Comparison of ENCODE assay signal across 16 cellular contexts in the genomic region with DNA sequence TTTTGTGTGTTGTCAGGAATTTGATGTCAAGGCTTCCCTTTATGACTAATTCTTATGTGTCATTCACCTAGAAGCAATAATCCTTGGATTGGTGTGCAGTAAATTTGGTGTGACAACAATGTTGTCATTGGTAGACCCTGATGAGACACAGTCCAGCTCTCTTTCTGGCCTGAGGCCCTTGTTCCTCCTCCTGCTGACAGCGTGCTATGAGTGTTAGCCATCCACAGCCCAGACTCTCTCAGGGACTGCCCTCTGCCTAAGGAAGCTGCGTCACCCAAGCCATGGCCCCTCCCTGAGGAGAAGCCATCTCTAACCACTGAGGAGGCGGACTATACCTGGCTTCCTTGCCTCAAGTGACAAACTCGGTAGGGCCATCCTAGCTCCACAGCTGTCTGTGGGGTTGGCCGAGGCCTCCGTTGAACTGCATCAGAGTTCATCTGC. TPM values are rescaled to one million over a fixed set of nuclear protein-coding genes. Genes with fewer than 3 reads are reported as not detected.
DNase-seq lines count a peak whose midpoint lies in the region; ATAC-seq, FAIRE-seq and TF ChIP-seq lines count a peak whose summit lies in the region.
"Had no signal": no experiment of that assay in that cellular context is flagged by ENCODE, and none has a peak within 500 bp of the region (broad histone marks: within the 10 kb centered on the region; RNA-seq: fewer than 3 reads in every experiment).

No MANE protein-coding gene starts in this region.

- H3K4me1 Mint-ChIP-seq in astrocyte (ENCODE audit: low read depth, unreplicated experiment) = peaks cover 33% of the 10 kb centered on the region
- no peaks in the 10 kb centered on the region for H3K4me1 Mint-ChIP-seq in CD8-positive, alpha-beta T cell (ENCODE audit: low read depth)
- H3K4me1 Mint-ChIP-seq: T-helper 17 cell had no signal

- no peaks in the 10 kb centered on the region for H4K20me1 ChIP-seq in astrocyte (ENCODE audit: insufficient read depth, low read length)
- H4K20me1 ChIP-seq in keratinocyte (ENCODE audit: control insufficient read depth, extremely low read depth, insufficient read depth, low read length) = no peaks in the 10 kb centered on the region

- H3K27ac ChIP-seq in astrocyte (ENCODE audit: low read depth, low read length) (peak overlapping the region; percentile 44), keratinocyte (ENCODE audit: control insufficient read depth, insufficient read depth, low read length) (peak overlapping the region; percentile 55)
- H3K27ac ChIP-seq in CD8-positive, alpha-beta T cell (ENCODE audit: low read depth, low read length) = no peak overlapping the region

- POLR2A ChIA-PET in CD8-positive, alpha-beta T cell (lab: Charles Lee) = no interaction called here

- H3K4me1 ChIP-seq in astrocyte (ENCODE audit: insufficient read depth, low read length) = peaks cover 33% of the 10 kb centered on the region
- peaks cover 47% of the 10 kb centered on the region for H3K4me1 ChIP-seq in keratinocyte (ENCODE audit: control insufficient read depth, extremely low read depth, insufficient read depth, low read length)
- no peaks in the 10 kb centered on the region for H3K4me1 ChIP-seq in CD8-positive, alpha-beta T cell (ENCODE audit: insufficient read depth, low read length)

- TF ChIP-seq CTCF in astrocyte (IDR thresholded peaks at IDR 0.05; ENCODE audit: insufficient read depth, low read depth, low read length) (no peak), keratinocyte (optimal IDR thresholded peaks at IDR 0.05 in 1 of 3, IDR thresholded peaks at IDR 0.05 in 1 of 3, conservative IDR thresholded peaks at IDR 0.05 in 1 of 3; ENCODE audit: extremely low read depth in 1 of 3, insufficient read depth in 2 of 3, low read length in 3 of 3) (no peak)
- TF ChIP-seq CTCF in CD8-positive, alpha-beta T cell (IDR thresholded peaks at IDR 0.05) = no peak

- dilution Hi-C loops in keratinocyte (cut with MboI; ENCODE audit: extremely low pct_ligation_motif_present, low sequenced_read_pairs) = no loop called here

- H3K36me3 ChIP-seq in astrocyte (ENCODE audit: insufficient read depth, low read length) = no peaks in the 10 kb centered on the region
- H3K36me3 ChIP-seq in keratinocyte (ENCODE audit: control insufficient read depth in 2 of 2, extremely low read depth in 1 of 2, insufficient read depth in 2 of 2, low read length in 2 of 2) = no peaks in the 10 kb centered on the region
- H3K36me3 ChIP-seq in CD8-positive, alpha-beta T cell (ENCODE audit: insufficient read depth, low read length) = no peaks in the 10 kb centered on the region

- peak overlapping the region; percentile 21 for H2AFZ ChIP-seq in astrocyte (ENCODE audit: low read depth, low read length)
- H2AFZ ChIP-seq in keratinocyte (ENCODE audit: control insufficient read depth, low read length) = no peak overlapping the region

- no peak for FAIRE-seq in astrocyte (lab: Jason Lieb, UNC)
- no peak for FAIRE-seq in keratinocyte (lab: Jason Lieb, UNC)

- H3K36me3 Mint-ChIP-seq in astrocyte (ENCODE audit: low read depth, unreplicated experiment) = no peaks in the 10 kb centered on the region
- H3K36me3 Mint-ChIP-seq in CD8-positive, alpha-beta T cell = no peaks in the 10 kb centered on the region

- no peak overlapping the region for H3K4me3 Mint-ChIP-seq in astrocyte (ENCODE audit: unreplicated experiment)
- no peak overlapping the region for H3K4me3 Mint-ChIP-seq in CD8-positive, alpha-beta T cell
- H3K4me3 Mint-ChIP-seq: activated T-cell treated with anti-CD3 and anti-CD28 coated beads, Interleukin-2, amount 50 U/mL, for 24 hours; T-helper 17 cell had no signal

- CTCF ChIA-PET in CD8-positive, alpha-beta T cell (lab: Charles Lee) = no interaction called here

- H3K27ac Mint-ChIP-seq in astrocyte (ENCODE audit: unreplicated experiment) = no peak overlapping the region
- no peak overlapping the region for H3K27ac Mint-ChIP-seq in CD8-positive, alpha-beta T cell
- H3K27ac Mint-ChIP-seq: activated T-cell treated with anti-CD3 and anti-CD28 coated beads, Interleukin-2, amount 50 U/mL, for 24 hours; T-helper 17 cell had no signal

- H3K27me3 ChIP-seq in astrocyte (ENCODE audit: insufficient read depth, low read length) = no peaks in the 10 kb centered on the region
- H3K27me3 ChIP-seq in keratinocyte (ENCODE audit: control insufficient read depth, extremely low read depth, insufficient read depth, low read length) = no peaks in the 10 kb centered on the region
- no peaks in the 10 kb centered on the region for H3K27me3 ChIP-seq in CD8-positive, alpha-beta T cell (ENCODE audit: insufficient read depth, low read length)

- ATAC-seq in sciatic nerve (no peak), HG02642 (IDR thresholded peaks at IDR 0.05; ENCODE audit: poor library complexity, unreplicated experiment) (no peak)
- ATAC-seq in CD8-positive, alpha-beta T cell = no peak
- ATAC-seq: T-helper 17 cell had no signal

- peak; percentile 67 for DNase-seq in A172 (ENCODE audit: low spot score)
- peak; percentile 48 for DNase-seq in HT-29 (ENCODE audit: low spot score)
- no peak for DNase-seq in astrocyte (ENCODE audit: low read depth)
- no peak for DNase-seq in keratinocyte (ENCODE audit: low read depth, low spot score)
- DNase-seq in sciatic nerve (ENCODE audit: low spot score) = no peak
- no peak for DNase-seq in CD8-positive, alpha-beta T cell
- DNase-seq in T-helper 1 cell = no peak
- DNase-seq: activated CD4-positive, alpha-beta T cell treated with anti-CD3 and anti-CD28 coated beads for 48 hours; activated T-cell treated with anti-CD3 and anti-CD28 coated beads, Interleukin-2, amount 50 U/mL, for 24 hours; KBM-7; NCI-H1436; NCI-H446; stimulated activated naive CD4-positive, alpha-beta T cell; T-helper 17 cell had no signal

- H3K9me1 ChIP-seq in keratinocyte (ENCODE audit: control insufficient read depth, extremely low read depth, insufficient read depth, low read length) = no peaks in the 10 kb centered on the region

- H3K9ac ChIP-seq in astrocyte (ENCODE audit: low read length) = peak overlapping the region; percentile 13
- no peak overlapping the region for H3K9ac ChIP-seq in keratinocyte (ENCODE audit: control insufficient read depth, extremely low read depth, insufficient read depth, low read length)

- no peaks in the 10 kb centered on the region for H3K79me2 ChIP-seq in astrocyte (ENCODE audit: insufficient read depth, low read length)
- no peaks in the 10 kb centered on the region for H3K79me2 ChIP-seq in keratinocyte (ENCODE audit: control insufficient read depth, insufficient read depth, low read length)

- no peak overlapping the region for H3K4me2 ChIP-seq in astrocyte (ENCODE audit: low read length)
- H3K4me2 ChIP-seq in keratinocyte (ENCODE audit: control insufficient read depth, extremely low read depth, insufficient read depth, low read depth, low read length) = no peak overlapping the region

- H3K27me3 Mint-ChIP-seq in astrocyte (ENCODE audit: low read depth, unreplicated experiment) = no peaks in the 10 kb centered on the region
- H3K27me3 Mint-ChIP-seq in CD8-positive, alpha-beta T cell (ENCODE audit: low read depth) = peaks cover 5% of the 10 kb centered on the region

- H3K9me3 ChIP-seq in astrocyte (ENCODE audit: insufficient read depth, low read depth, low read length) = no peaks in the 10 kb centered on the region
- no peaks in the 10 kb centered on the region for H3K9me3 ChIP-seq in keratinocyte (ENCODE audit: control insufficient read depth, low read depth, low read length)
- H3K9me3 ChIP-seq in CD8-positive, alpha-beta T cell (ENCODE audit: low read length) = no peaks in the 10 kb centered on the region

- no peaks in the 10 kb centered on the region for H3K9me3 Mint-ChIP-seq in astrocyte (ENCODE audit: unreplicated experiment)
- no peaks in the 10 kb centered on the region for H3K9me3 Mint-ChIP-seq in CD8-positive, alpha-beta T cell
- H3K9me3 Mint-ChIP-seq: activated T-cell treated with anti-CD3 and anti-CD28 coated beads, Interleukin-2, amount 50 U/mL, for 24 hours had no signal

- intact Hi-C loops in sciatic nerve (cut with DNase I) = no loop called here
- intact Hi-C loops in CD8-positive, alpha-beta T cell (cut with DNase I, micrococcal nuclease) = no loop called here

- no peak overlapping the region for H3K4me3 ChIP-seq in astrocyte (ENCODE audit: insufficient read depth, low read depth, low read length)
- no peak overlapping the region for H3K4me3 ChIP-seq in keratinocyte (ENCODE audit: control insufficient read depth in 2 of 3, extremely low read depth in 1 of 3, insufficient read depth in 2 of 3, low read depth in 1 of 3, low read length in 3 of 3)
- H3K4me3 ChIP-seq in CD8-positive, alpha-beta T cell (ENCODE audit: low read depth, low read length) = no peak overlapping the region

RNA-seq across cellular contexts. Expression of a gene that starts 13.3 kb away (rescaled TPM):
- total RNA-seq in A172 (2014; rRNA removed; shearing (Covaris generic)) = 154 and 177 TPM in 2 replicates
- total RNA-seq in HT-29 (2014; rRNA removed; shearing (Covaris generic)) = 348 and 369 TPM in 2 replicates
- 28.9 and 31.3 TPM in 2 replicates for total RNA-seq in astrocyte
- 274 to 375 TPM (median 323 TPM) in 3 replicates for polyA plus RNA-seq in keratinocyte
- polyA plus RNA-seq in keratinocyte (2011; ENCODE audit: low read depth) = 264 TPM
- 180 and 240 TPM in 2 replicates for polyA plus RNA-seq in keratinocyte (2011; cell fraction: cytosol; rRNA removed)
- polyA plus RNA-seq in keratinocyte (2011; cell fraction: nucleus; rRNA removed) = 579 and 691 TPM in 2 replicates
- polyA plus RNA-seq in keratinocyte (2012; ENCODE audit: low replicate concordance) = 183 and 204 TPM in 2 replicates
- polyA minus RNA-seq in keratinocyte = 72.1 to 465 TPM (median 388 TPM) in 3 replicates
- polyA minus RNA-seq in keratinocyte (2011; cell fraction: cytosol; rRNA and poly(A)+ RNA removed) = 143 TPM
- 351 and 501 TPM in 2 replicates for polyA minus RNA-seq in keratinocyte (2011; cell fraction: nucleus; rRNA and poly(A)+ RNA removed)
- 149 TPM for total RNA-seq in sciatic nerve
- total RNA-seq in CD8-positive, alpha-beta T cell = not detected

RNA-seq across cellular contexts. Expression of a gene that starts 57.4 kb away (rescaled TPM):
- total RNA-seq in A172 (2014; rRNA removed; shearing (Covaris generic)) = 0.45 and 2.1 TPM in 2 replicates
- 0.29 TPM in 1 of 2 replicates, not detected in the other for total RNA-seq in HT-29 (2014; rRNA removed; shearing (Covaris generic))
- 4.0 and 5.6 TPM in 2 replicates for total RNA-seq in astrocyte
- not detected in 3 replicates for polyA plus RNA-seq in keratinocyte
- polyA plus RNA-seq in keratinocyte (2011; ENCODE audit: low read depth) = not detected
- polyA plus RNA-seq in keratinocyte (2011; cell fraction: cytosol; rRNA removed) = not detected in 2 replicates
- polyA plus RNA-seq in keratinocyte (2011; cell fraction: nucleus; rRNA removed) = not detected in 2 replicates
- not detected in 2 replicates for polyA plus RNA-seq in keratinocyte (2012; ENCODE audit: low replicate concordance)
- polyA minus RNA-seq in keratinocyte = not detected in 3 replicates
- polyA minus RNA-seq in keratinocyte (2011; cell fraction: cytosol; rRNA and poly(A)+ RNA removed) = not detected
- polyA minus RNA-seq in keratinocyte (2011; cell fraction: nucleus; rRNA and poly(A)+ RNA removed) = not detected in 2 replicates
- total RNA-seq in sciatic nerve = 11.8 TPM
- total RNA-seq in CD8-positive, alpha-beta T cell = not detected
- total RNA-seq: T-helper 17 cell had no signal
- polyA plus RNA-seq: neural cell had no signal

Comparison
In these comparisons a context has a peak if more than half of its experiments do, and no peak if none do; other contexts are left out.
1. DNase-seq: peak in A172 (single experiment) and HT-29 (single experiment); none in astrocyte (single experiment), keratinocyte (single experiment), sciatic nerve (single experiment), CD8-positive, alpha-beta T cell (0 of 7) and T-helper 1 cell (0 of 5).
2. RNA of a gene that starts 13.3 kb away (total RNA-seq): 348 to 369 TPM in HT-29, 154 to 177 TPM in A172, 149 TPM in sciatic nerve (single experiment) and 28.9 to 31.3 TPM in astrocyte; not detected in CD8-positive, alpha-beta T cell; every median in the first group is over 10 times any median in the second.